In the genomic region with DNA sequence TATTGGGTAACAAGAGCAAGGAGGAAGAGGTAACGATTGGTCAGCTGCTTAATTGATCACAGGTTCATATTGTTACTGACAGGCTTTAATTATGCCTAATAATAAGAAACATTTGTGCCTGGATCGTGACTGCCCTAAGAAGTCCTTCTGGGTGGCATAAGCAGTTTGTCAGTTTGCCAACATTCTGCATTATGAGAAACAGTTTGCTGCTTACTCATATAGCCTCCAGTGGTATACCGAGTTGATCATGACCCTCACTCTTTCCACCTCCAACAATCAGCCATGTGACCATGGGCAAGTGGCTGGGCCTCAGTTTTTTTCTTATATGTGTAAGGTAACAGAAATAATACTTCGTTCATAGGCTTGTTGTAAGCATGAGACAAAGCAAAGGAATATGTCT, we compare ENCODE assay signal across 17 cellular contexts.
A peak's percentile ranks its signal among the peaks of the same experiment; 100 is the strongest.
DNase-seq lines count a peak whose midpoint lies in the region; ATAC-seq and TF ChIP-seq lines count a peak whose summit lies in the region.
"Had no signal": no experiment of that assay in that cellular context is flagged by ENCODE, and none has a peak within 500 bp of the region (broad histone marks: within the 10 kb centered on the region; RNA-seq: fewer than 3 reads in every experiment).

No MANE protein-coding gene starts in this region.

- H3K27me3 ChIP-seq in BJ (ENCODE audit: control insufficient read depth, insufficient read depth, low read length) (no peaks in the 10 kb centered on the region), MG63 (no peaks in the 10 kb centered on the region)
- H3K27me3 ChIP-seq: testis had no signal

- H3K9me3 ChIP-seq in MG63: no peaks in the 10 kb centered on the region
- H3K9me3 ChIP-seq: prostate gland, testis had no signal

- H3K4me3 ChIP-seq in BJ (ENCODE audit: low read depth, low read length) (no peak overlapping the region), MG63 (no peak overlapping the region), astrocyte of the spinal cord (ENCODE audit: low read depth, low read length) (no peak overlapping the region)
- H3K4me3 ChIP-seq: prostate gland, testis had no signal

- H3K36me3 ChIP-seq in BJ (ENCODE audit: control insufficient read depth, insufficient read depth, low read length) (no peaks in the 10 kb centered on the region), MG63 (no peaks in the 10 kb centered on the region)
- H3K36me3 ChIP-seq: prostate gland had no signal

- CTCF ChIA-PET in BJ (lab: Yijun Ruan, JAX): interaction anchor here (1.2 kb wide), 1 partner anchor 359 kb away, joined by 3 read pairs; no protein-coding TSS in a partner anchor
- CTCF ChIA-PET in HEK293T (lab: Yijun Ruan, JAX): no interaction called here

- in situ Hi-C loops in astrocyte of the spinal cord (cut with HindIII; ENCODE audit: low sequenced_read_pairs): no loop called here

- POLR2A ChIA-PET in BJ (lab: Charles Lee) (no interaction called here), HEK293T (lab: Yijun Ruan, JAX) (no interaction called here)

- TF ChIP-seq CTCF in BJ (IDR thresholded peaks at IDR 0.05; ENCODE audit: insufficient read depth, low read depth, low read length) (no peak), astrocyte of the spinal cord (IDR thresholded peaks at IDR 0.05; ENCODE audit: low read depth, low read length) (no peak)

- no peak for ATAC-seq in GM21529 (IDR thresholded peaks at IDR 0.05; ENCODE audit: unreplicated experiment)
- ATAC-seq: naive thymus-derived CD8-positive, alpha-beta T cell had no signal

- DNase-seq in BJ (ENCODE audit: low read depth) (peak; percentile 75), MG63 (peak; percentile 35), astrocyte of the spinal cord (ENCODE audit: low read depth, low spot score) (peak; percentile 29), glomerular visceral epithelial cell (ENCODE audit: extremely low spot score) (peak; percentile 13), KG1 (lab: John Stamatoyannopoulos, UW) (no peak), HEK293T (ENCODE audit: extremely low spot score) (no peak), NCI-H2107 (lab: John Stamatoyannopoulos, UW) (no peak)
- DNase-seq: activated naive CD4-positive, alpha-beta T cell; C1 segment of cervical spinal cord; DND-41; hippocampal formation; naive thymus-derived CD8-positive, alpha-beta T cell; NCI-H2081; stimulated activated CD8-positive, alpha-beta memory T cell treated with anti-CD3 and anti-CD28 coated beads, Interleukin-4, amount 100 ng/mL, for 48 hours; testis had no signal

TF ChIP-seq in HEK293T, 16 proteins besides CTCF, POLR2A, EP300 and RAD21:
- TF ChIP-seq FOXM1 (IDR thresholded peaks at IDR 0.05; ENCODE audit: borderline replicate concordance): no peak
- no peak for TF ChIP-seq ARNT (IDR thresholded peaks at IDR 0.05)
- no peak for TF ChIP-seq ELF4 (IDR thresholded peaks at IDR 0.05)
- TF ChIP-seq SP1 (IDR thresholded peaks at IDR 0.05): no peak
- TF ChIP-seq NFRKB (IDR thresholded peaks at IDR 0.05): no peak
- TF ChIP-seq FOXK2 (IDR thresholded peaks at IDR 0.05): no peak
- no peak for TF ChIP-seq ZNF384 (IDR thresholded peaks at IDR 0.05)
- TF ChIP-seq SUZ12 (IDR thresholded peaks at IDR 0.05): no peak
- TF ChIP-seq HDGF (IDR thresholded peaks at IDR 0.05; ENCODE audit: borderline replicate concordance): no peak
- TF ChIP-seq L3MBTL2 (conservative IDR thresholded peaks at IDR 0.05): no peak
- no peak for TF ChIP-seq LEF1 (IDR thresholded peaks at IDR 0.05; ENCODE audit: borderline replicate concordance)
- TF ChIP-seq TARDBP (IDR thresholded peaks at IDR 0.05): no peak
- TF ChIP-seq FOXA1 (IDR thresholded peaks at IDR 0.05): no peak
- no peak for TF ChIP-seq CTBP1 (IDR thresholded peaks at IDR 0.05; ENCODE audit: borderline replicate concordance)
- TF ChIP-seq, protein P1, sequence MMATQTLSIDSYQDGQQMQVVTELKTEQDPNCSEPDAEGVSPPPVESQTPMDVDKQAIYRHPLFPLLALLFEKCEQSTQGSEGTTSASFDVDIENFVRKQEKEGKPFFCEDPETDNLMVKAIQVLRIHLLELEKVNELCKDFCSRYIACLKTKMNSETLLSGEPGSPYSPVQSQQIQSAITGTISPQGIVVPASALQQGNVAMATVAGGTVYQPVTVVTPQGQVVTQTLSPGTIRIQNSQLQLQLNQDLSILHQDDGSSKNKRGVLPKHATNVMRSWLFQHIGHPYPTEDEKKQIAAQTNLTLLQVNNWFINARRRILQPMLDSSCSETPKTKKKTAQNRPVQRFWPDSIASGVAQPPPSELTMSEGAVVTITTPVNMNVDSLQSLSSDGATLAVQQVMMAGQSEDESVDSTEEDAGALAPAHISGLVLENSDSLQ (IDR thresholded peaks at IDR 0.05): no peak
- TF ChIP-seq BHLHE40 (IDR thresholded peaks at IDR 0.05; ENCODE audit: borderline replicate concordance): no peak

Comparison
In these comparisons a context has a peak if more than half of its experiments do, and no peak if none do; other contexts are left out.
1. DNase-seq: peak in BJ (single experiment), MG63 (single experiment), astrocyte of the spinal cord (single experiment) and glomerular visceral epithelial cell (single experiment); none in KG1 (single experiment), HEK293T (single experiment) and NCI-H2107 (single experiment).